Comparison of ENCODE assay signal across 27 cellular contexts in the genomic region with DNA sequence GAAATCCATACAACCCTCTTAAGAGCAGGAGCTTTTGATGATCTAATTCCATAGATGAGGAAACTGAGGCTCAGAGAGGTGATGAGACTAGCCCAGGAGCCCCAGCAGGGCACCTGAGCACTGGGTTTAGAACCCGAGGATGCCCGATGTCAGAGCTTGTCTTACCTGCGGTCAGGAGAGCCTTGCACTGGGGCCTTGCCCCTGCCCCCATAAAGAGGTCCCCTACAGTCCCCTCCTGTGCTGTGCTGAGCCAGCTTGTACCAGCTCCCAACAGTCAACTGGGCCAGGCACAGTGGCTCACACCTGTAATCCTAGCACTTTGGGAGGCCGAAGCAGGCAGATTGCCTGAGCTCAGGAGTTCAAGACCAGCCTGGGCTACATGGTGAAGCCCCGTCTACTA. TPM values are rescaled to one million over a fixed set of nuclear protein-coding genes. Genes with fewer than 3 reads are reported as not detected.
"Had no signal": no experiment of that assay in that cellular context is flagged by ENCODE, and none has a peak within 500 bp of the region (broad histone marks: within the 10 kb centered on the region; RNA-seq: fewer than 3 reads in every experiment).

No MANE protein-coding gene starts in this region.

- H3K4me3 ChIP-seq: colonic mucosa, esophagus squamous epithelium, gastrocnemius medialis, heart right ventricle, lower lobe of right lung, mucosa of descending colon had no signal

- H3K36me3 ChIP-seq: colonic mucosa, esophagus squamous epithelium, gastrocnemius medialis, heart right ventricle, lower lobe of right lung had no signal

- H3K4me1 ChIP-seq: colonic mucosa had no signal

- H3K27ac ChIP-seq: colonic mucosa, epithelial cell of prostate, esophagus squamous epithelium, gastrocnemius medialis, lower lobe of right lung had no signal

- H3K27me3 ChIP-seq: colonic mucosa, esophagus squamous epithelium, gastrocnemius medialis, heart right ventricle had no signal

- ATAC-seq: effector memory CD8-positive, alpha-beta T cell; esophagus mucosa; gastrocnemius medialis; heart right ventricle; left colon; left lobe of liver; left ventricle myocardium superior; lower lobe of right lung; mucosa of descending colon had no signal

- DNase-seq: colonic mucosa; cortex of kidney; effector CD8-positive, alpha-beta T cell; effector memory CD8-positive, alpha-beta T cell; endodermal cell; erythroblast; esophagus squamous epithelium; foreskin fibroblast; foreskin melanocyte; gastrocnemius medialis; glutamatergic neuron; head of caudate nucleus; heart right ventricle; hippocampal formation; islet precursor cell; kidney; kidney glomerular epithelial cell; left colon; left ventricle myocardium superior; lower lobe of right lung; mesenchymal stem cell; mucosa of descending colon; naive B cell had no signal

- H3K9me3 ChIP-seq: colonic mucosa, esophagus squamous epithelium, gastrocnemius medialis, heart right ventricle, lower lobe of right lung, mucosa of descending colon had no signal

RNA-seq across cellular contexts. Expression of a gene that starts 58.6 kb away (rescaled TPM):
- total RNA-seq: dermis microvascular lymphatic vessel endothelial cell had no signal
